ENCODE assay signal across 2 cellular contexts in the genomic region with DNA sequence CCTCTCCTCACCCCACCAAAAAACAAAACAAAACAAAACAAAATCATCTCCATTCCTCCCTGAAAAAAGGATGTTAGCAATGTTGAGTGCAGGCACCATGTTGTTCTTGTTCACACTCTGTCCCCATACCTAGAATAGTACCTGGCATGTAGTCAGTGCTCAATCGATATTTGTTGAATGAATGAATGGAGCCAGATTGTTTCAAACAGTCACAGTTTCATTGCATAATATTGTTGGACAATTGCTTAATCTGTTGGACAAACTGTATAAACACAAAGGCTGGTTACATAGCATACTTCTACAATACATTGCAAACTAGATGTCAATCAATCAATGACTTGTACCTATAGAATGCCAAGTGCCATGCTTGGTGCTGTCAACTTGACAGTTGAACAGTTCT.
TF ChIP-seq lines count a peak whose summit lies in the region.

No MANE protein-coding gene starts in this region.

TF ChIP-seq in K562, 482 proteins besides CTCF, POLR2A, EP300 and RAD21:
- no peak for TF ChIP-seq KAT2B (IDR thresholded peaks at IDR 0.05; ENCODE audit: low read depth, low read length)
- no peak for TF ChIP-seq CEBPG (CRISPR knock-in tag; IDR thresholded peaks at IDR 0.05)
- peak; percentile 51 to 66; a peak in 3 of 4 replicates for TF ChIP-seq CEBPG (tag; conservative IDR thresholded peaks at IDR 0.05 in 1 of 2, IDR thresholded peaks at IDR 0.05 in 1 of 2)
- TF ChIP-seq CEBPB (tag; IDR thresholded peaks at IDR 0.05), result peak; percentile 69
- no peak for TF ChIP-seq L3MBTL2 (IDR thresholded peaks at IDR 0.05)

TF ChIP-seq in HepG2, 621 proteins besides CTCF, POLR2A, EP300 and RAD21:
- TF ChIP-seq CEBPB (IDR thresholded peaks at IDR 0.05; ENCODE audit: borderline replicate concordance, low read depth, low read length) (peak; percentile 76), KDM6A (CRISPR knock-in tag; IDR thresholded peaks at IDR 0.05; ENCODE audit: low read depth) (no peak), CEBPG (CRISPR knock-in tag; IDR thresholded peaks at IDR 0.05) (peak; percentile 59), AGO1 (IDR thresholded peaks at IDR 0.05; ENCODE audit: low read depth, low read length, poor library complexity, severe bottlenecking) (no peak), RORA (CRISPR knock-in tag; IDR thresholded peaks at IDR 0.05) (no peak), RFX1 (IDR thresholded peaks at IDR 0.05) (no peak), CCAR2 (optimal IDR thresholded peaks at IDR 0.05; ENCODE audit: low read depth, low read length) (no peak), ARNT (IDR thresholded peaks at IDR 0.05) (no peak), HCFC1 (IDR thresholded peaks at IDR 0.05; ENCODE audit: low read depth, low read length) (no peak), ZNF383 (CRISPR knock-in tag; IDR thresholded peaks at IDR 0.05; ENCODE audit: borderline replicate concordance) (no peak)
- TF ChIP-seq, protein P1, sequence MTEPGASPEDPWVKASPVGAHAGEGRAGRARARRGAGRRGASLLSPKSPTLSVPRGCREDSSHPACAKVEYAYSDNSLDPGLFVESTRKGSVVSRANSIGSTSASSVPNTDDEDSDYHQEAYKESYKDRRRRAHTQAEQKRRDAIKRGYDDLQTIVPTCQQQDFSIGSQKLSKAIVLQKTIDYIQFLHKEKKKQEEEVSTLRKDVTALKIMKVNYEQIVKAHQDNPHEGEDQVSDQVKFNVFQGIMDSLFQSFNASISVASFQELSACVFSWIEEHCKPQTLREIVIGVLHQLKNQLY (CRISPR knock-in tag; IDR thresholded peaks at IDR 0.05), result no peak
